15 cellular contexts compared by ENCODE assay signal in the genomic region with DNA sequence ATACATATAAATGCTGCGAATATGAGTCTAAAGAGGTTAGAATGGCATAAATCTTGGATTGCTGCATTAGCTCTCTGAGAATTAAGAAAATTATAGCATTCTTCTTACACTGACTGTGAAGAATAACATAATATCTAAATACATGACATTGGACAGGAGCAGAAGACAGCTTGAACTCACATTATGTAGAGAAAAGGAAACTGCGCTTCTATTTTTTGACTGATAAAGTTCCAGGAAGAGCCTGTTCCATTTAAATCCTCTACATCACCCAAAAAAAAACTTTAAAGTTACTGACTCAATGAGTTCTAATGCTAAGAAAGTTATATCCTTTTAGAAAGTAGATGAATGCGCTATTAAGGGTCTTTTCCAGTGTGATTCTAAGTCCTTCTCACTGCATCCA. TPM values are rescaled to one million over a fixed set of nuclear protein-coding genes. Genes with fewer than 3 reads are reported as not detected.
"Had no signal": no experiment of that assay in that cellular context is flagged by ENCODE, and none has a peak within 500 bp of the region (broad histone marks: within the 10 kb centered on the region; RNA-seq: fewer than 3 reads in every experiment).

No MANE protein-coding gene starts in this region.

RNA-seq across cellular contexts. Expression of a gene that starts 17.4 kb away (rescaled TPM):
- total RNA-seq: activated B cell treated with CpG ODN at 0.5 μM for 24 hours; activated CD4-positive, alpha-beta memory T cell treated with anti-CD3 and anti-CD28 coated beads for 36 hours; activated CD4-positive, alpha-beta memory T cell treated with anti-CD3 and anti-CD28 coated beads, Interleukin-2, amount 10 ng/mL, durations not matched to agents 7 days and 5 days; activated CD4-positive, alpha-beta T cell treated with anti-CD3 and anti-CD28 coated beads for 36 hours; activated CD4-positive, alpha-beta T cell treated with anti-CD3 and anti-CD28 coated beads, Interleukin-2, amount 10 ng/mL, durations not matched to agents 24 days and 14 days; activated CD4-positive, alpha-beta T cell treated with anti-CD3 and anti-CD28 coated beads, Interleukin-2, amount 10 ng/mL, durations not matched to agents 7 days and 5 days; activated CD8-positive, alpha-beta memory T cell treated with anti-CD3 and anti-CD28 coated beads for 36 hours; activated CD8-positive, alpha-beta memory T cell treated with anti-CD3 and anti-CD28 coated beads, Interleukin-2, amount 10 ng/mL, durations not matched to agents 7 days and 5 days; activated CD8-positive, alpha-beta T cell treated with anti-CD3 and anti-CD28 coated beads for 36 hours; activated CD8-positive, alpha-beta T cell treated with anti-CD3 and anti-CD28 coated beads, Interleukin-2, amount 10 ng/mL, durations not matched to agents 7 days and 5 days; T-cell; T-helper 1 cell treated with Interleukin-12 subunit alpha and Interleukin-12 subunit beta and Interleukin-4 antibody, amounts not matched to agents 30 ng/mL and 1 ng/mL, for 36 hours; T-helper 17 cell; T-helper 2 cell treated with Interferon-gamma antibody and Interleukin-4, amounts not matched to agents 100 ng/mL and 5 ng/mL, for 36 hours; WTC11 had no signal

RNA-seq across cellular contexts. Expression of a gene that starts 27.8 kb away (rescaled TPM):
- total RNA-seq: activated B cell treated with CpG ODN at 0.5 μM for 24 hours; activated CD4-positive, alpha-beta memory T cell treated with anti-CD3 and anti-CD28 coated beads for 36 hours; activated CD4-positive, alpha-beta memory T cell treated with anti-CD3 and anti-CD28 coated beads, Interleukin-2, amount 10 ng/mL, durations not matched to agents 7 days and 5 days; activated CD4-positive, alpha-beta T cell treated with anti-CD3 and anti-CD28 coated beads for 36 hours; activated CD4-positive, alpha-beta T cell treated with anti-CD3 and anti-CD28 coated beads, Interleukin-2, amount 10 ng/mL, durations not matched to agents 24 days and 14 days; activated CD4-positive, alpha-beta T cell treated with anti-CD3 and anti-CD28 coated beads, Interleukin-2, amount 10 ng/mL, durations not matched to agents 7 days and 5 days; activated CD8-positive, alpha-beta memory T cell treated with anti-CD3 and anti-CD28 coated beads for 36 hours; activated CD8-positive, alpha-beta memory T cell treated with anti-CD3 and anti-CD28 coated beads, Interleukin-2, amount 10 ng/mL, durations not matched to agents 7 days and 5 days; activated CD8-positive, alpha-beta T cell treated with anti-CD3 and anti-CD28 coated beads for 36 hours; activated CD8-positive, alpha-beta T cell treated with anti-CD3 and anti-CD28 coated beads, Interleukin-2, amount 10 ng/mL, durations not matched to agents 7 days and 5 days; T-cell; T-helper 1 cell treated with Interleukin-12 subunit alpha and Interleukin-12 subunit beta and Interleukin-4 antibody, amounts not matched to agents 30 ng/mL and 1 ng/mL, for 36 hours; T-helper 17 cell; T-helper 2 cell treated with Interferon-gamma antibody and Interleukin-4, amounts not matched to agents 100 ng/mL and 5 ng/mL, for 36 hours; WTC11 had no signal
